In the genomic region with DNA sequence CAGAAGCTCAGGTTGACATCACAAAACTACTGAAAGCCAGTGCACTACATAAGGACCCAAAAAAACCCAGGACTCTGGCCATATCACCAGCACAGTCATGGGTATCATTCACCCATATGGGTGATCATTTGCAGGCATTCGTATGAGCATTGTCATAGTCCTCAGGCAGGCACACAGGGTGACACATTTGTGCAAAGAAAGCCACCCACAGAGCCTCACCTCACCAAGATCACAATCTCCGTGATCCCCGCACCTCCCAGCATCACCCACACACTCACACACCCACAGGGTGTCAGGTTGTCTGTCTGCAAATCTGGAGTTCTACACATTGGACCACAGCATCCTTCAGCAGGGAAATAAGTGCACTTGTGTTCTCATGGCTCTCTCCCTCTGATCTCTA, we compare ENCODE assay signal across 14 cellular contexts.
DNase-seq lines count a peak whose midpoint lies in the region; ATAC-seq, FAIRE-seq and TF ChIP-seq lines count a peak whose summit lies in the region.
"Had no signal": no experiment of that assay in that cellular context is flagged by ENCODE, and none has a peak within 500 bp of the region (broad histone marks: within the 10 kb centered on the region; RNA-seq: fewer than 3 reads in every experiment).

No MANE protein-coding gene starts in this region.

- peaks cover 25% of the 10 kb centered on the region for H3K36me3 Mint-ChIP-seq in activated CD8-positive, alpha-beta T cell treated with anti-CD3 and anti-CD28 coated beads, Interleukin-2, amount 10 ng/mL, durations not matched to agents 7 days and 5 days (ENCODE audit: low read depth)

- H3K4me3 Mint-ChIP-seq in activated CD8-positive, alpha-beta T cell treated with anti-CD3 and anti-CD28 coated beads, Interleukin-2, amount 10 ng/mL, durations not matched to agents 7 days and 5 days, result no peak overlapping the region
- H3K4me3 Mint-ChIP-seq: dendritic cell treated with granulocyte-macrophage colony-stimulating factor and Interleukin-4, amounts not matched to agents 40 ng/mL and 50 ng/mL, for 4 days had no signal

- peak overlapping the region; percentile 6 for H3K27ac Mint-ChIP-seq in activated CD8-positive, alpha-beta T cell treated with anti-CD3 and anti-CD28 coated beads, Interleukin-2, amount 10 ng/mL, durations not matched to agents 7 days and 5 days

- H3K9me3 Mint-ChIP-seq in activated CD8-positive, alpha-beta T cell treated with anti-CD3 and anti-CD28 coated beads, Interleukin-2, amount 10 ng/mL, durations not matched to agents 7 days and 5 days (ENCODE audit: insufficient read depth), result no peaks in the 10 kb centered on the region
- H3K9me3 Mint-ChIP-seq: dendritic cell treated with granulocyte-macrophage colony-stimulating factor and Interleukin-4, amounts not matched to agents 40 ng/mL and 50 ng/mL, for 4 days had no signal

- no peaks in the 10 kb centered on the region; the same call in 1 of the 2 replicates for H3K9me3 ChIP-seq in OCI-LY7 (ENCODE audit: low read length)
- H3K9me3 ChIP-seq in K562 (replicated peaks; ENCODE audit: control insufficient read depth, insufficient read depth, low read depth, low read length), result no peaks in the 10 kb centered on the region
- no peaks in the 10 kb centered on the region for H3K9me3 ChIP-seq in smooth muscle cell (replicated peaks; ENCODE audit: low read depth)
- H3K9me3 ChIP-seq: MG63 had no signal

- no peak for TF ChIP-seq EP300 in K562 (IDR thresholded peaks at IDR 0.05; ENCODE audit: low read length)

- no peaks in the 10 kb centered on the region for H3K27me3 Mint-ChIP-seq in activated CD8-positive, alpha-beta T cell treated with anti-CD3 and anti-CD28 coated beads, Interleukin-2, amount 10 ng/mL, durations not matched to agents 7 days and 5 days (ENCODE audit: low read depth)
- H3K27me3 Mint-ChIP-seq: dendritic cell treated with granulocyte-macrophage colony-stimulating factor and Interleukin-4, amounts not matched to agents 40 ng/mL and 50 ng/mL, for 4 days had no signal

- peaks cover 58% of the 10 kb centered on the region for H3K4me1 Mint-ChIP-seq in activated CD8-positive, alpha-beta T cell treated with anti-CD3 and anti-CD28 coated beads, Interleukin-2, amount 10 ng/mL, durations not matched to agents 7 days and 5 days (ENCODE audit: low read depth)

- no peak overlapping the region for H3K4me3 ChIP-seq in OCI-LY7 (ENCODE audit: low read depth, low read length, poor library complexity, severe bottlenecking)
- no peak overlapping the region for H3K4me3 ChIP-seq in K562
- H3K4me3 ChIP-seq in smooth muscle cell, result no peak overlapping the region
- H3K4me3 ChIP-seq: BLaER1, MG63 had no signal

- POLR2A ChIA-PET in OCI-LY7 (lab: Charles Lee) (no interaction called here), K562 (lab: Yijun Ruan, JAX) (no interaction called here)
- POLR2A ChIA-PET in activated CD8-positive, alpha-beta T cell treated with anti-CD3 and anti-CD28 coated beads, Interleukin-2, amount 10 ng/mL, durations not matched to agents 7 days and 5 days (lab: Charles Lee), result no interaction called here

- H3K27me3 ChIP-seq in K562 (ENCODE audit: control insufficient read depth in 2 of 2, insufficient read depth in 2 of 2, low read length in 2 of 2) (peaks cover 0 to 5% of the 10 kb centered on the region in 2 experiments; a peak in 1 of 5 replicates), smooth muscle cell (ENCODE audit: low read depth) (no peaks in the 10 kb centered on the region)
- H3K27me3 ChIP-seq: BLaER1, MG63 had no signal

- H3K36me3 ChIP-seq in OCI-LY7 (ENCODE audit: insufficient read depth, low read length), result no peaks in the 10 kb centered on the region; the same call in 1 of the 2 replicates
- no peaks in the 10 kb centered on the region for H3K36me3 ChIP-seq in K562 (ENCODE audit: control insufficient read depth, insufficient read depth, low read length)
- H3K36me3 ChIP-seq in smooth muscle cell (ENCODE audit: low read depth), result no peaks in the 10 kb centered on the region
- H3K36me3 ChIP-seq: BLaER1, MG63 had no signal

- intact Hi-C loops in OCI-LY7 (cut with micrococcal nuclease; ENCODE audit: unreplicated experiment) (no loop called here), K562 (cut with micrococcal nuclease) (loop anchor here (10.0 kb wide), 1 partner anchor 243 kb away; the partner anchor contains the start of gene BCL6)

- CTCF ChIA-PET in OCI-LY7 (lab: Charles Lee; ENCODE audit: unreplicated experiment) (no interaction called here), K562 (lab: Yijun Ruan, JAX; ENCODE audit: low intra/inter-chr PET ratio) (no interaction called here)
- CTCF ChIA-PET in activated CD8-positive, alpha-beta T cell treated with anti-CD3 and anti-CD28 coated beads, Interleukin-2, amount 10 ng/mL, durations not matched to agents 7 days and 5 days (lab: Charles Lee), result interaction anchor here (2.7 kb wide), 1 partner anchor 241 kb away, joined by 9 read pairs; no protein-coding TSS in a partner anchor

- no peaks in the 10 kb centered on the region for H3K9me2 ChIP-seq in OCI-LY7 (ENCODE audit: insufficient read depth, low read length)

- 14% methylated on average over 3 of the region's 3 CpGs for WGBS in K562 (ENCODE audit: insufficient coverage, low coverage, missing lambda C conversion rate)
- WGBS in smooth muscle cell (ENCODE audit: low lambda C conversion rate), result 100% methylated on average over 3 of the region's 3 CpGs

- TF ChIP-seq CTCF in OCI-LY7 (conservative IDR thresholded peaks at IDR 0.05; ENCODE audit: low read length), result no peak
- no peak for TF ChIP-seq CTCF in K562 (IDR thresholded peaks at IDR 0.05 in 2 of 3, conservative IDR thresholded peaks at IDR 0.05 in 1 of 3; ENCODE audit: insufficient read depth in 2 of 3, low read depth in 1 of 3, low read length in 3 of 3)
- no peak for TF ChIP-seq CTCF in smooth muscle cell (IDR thresholded peaks at IDR 0.05; ENCODE audit: borderline replicate concordance, insufficient read depth, poor library complexity, severe bottlenecking)

- H4K20me1 ChIP-seq in OCI-LY7 (ENCODE audit: insufficient read depth, low read length) (no peaks in the 10 kb centered on the region), K562 (replicated peaks; ENCODE audit: control insufficient read depth, insufficient read depth, low read length) (no peaks in the 10 kb centered on the region), smooth muscle cell (ENCODE audit: low read depth) (no peaks in the 10 kb centered on the region)
- H4K20me1 ChIP-seq: BLaER1 had no signal

- DNase-seq in OCI-LY7 (ENCODE audit: low spot score), result no peak
- peak; percentile 46 for DNase-seq in activated CD8-positive, alpha-beta T cell treated with anti-CD3 and anti-CD28 coated beads, Interleukin-2, amount 10 ng/mL, durations not matched to agents 7 days and 5 days
- DNase-seq in K562 (ENCODE audit: extremely low read depth in 1 of 4, low spot score in 3 of 4), result no peak
- peak; percentile 55 for DNase-seq in stimulated activated CD8-positive, alpha-beta memory T cell treated with anti-CD3 and anti-CD28 coated beads, Interleukin-12 subunit alpha, Interleukin-12 subunit beta, amount 100 ng/mL, for 4 hours (ENCODE audit: low read depth)
- DNase-seq in D341Med (ENCODE audit: low spot score), result no peak
- DNase-seq in NCI-H2029 (lab: John Stamatoyannopoulos, UW), result no peak
- no peak for DNase-seq in smooth muscle cell (lab: John Stamatoyannopoulos, UW; ENCODE audit: unreplicated experiment)
- DNase-seq: MG63, retina had no signal

- H3K4me1 ChIP-seq in OCI-LY7 (ENCODE audit: insufficient read depth, low read length, poor library complexity, severe bottlenecking) (peaks cover 81% of the 10 kb centered on the region), K562 (replicated peaks in 1 of 2; ENCODE audit: control insufficient read depth in 2 of 2, insufficient read depth in 2 of 2, low read length in 2 of 2) (peaks cover 0 to 17% of the 10 kb centered on the region in 2 experiments; a peak in 3 of 5 replicates), smooth muscle cell (ENCODE audit: low read depth) (peaks cover 23% of the 10 kb centered on the region)

- in situ Hi-C loops in K562 (cut with MboI), result no loop called here

- H3K9me1 ChIP-seq in K562 (ENCODE audit: control insufficient read depth, insufficient read depth, low read length), result no peaks in the 10 kb centered on the region

- no peak overlapping the region for H3K9ac ChIP-seq in K562 (ENCODE audit: insufficient read depth in 1 of 2, low read depth in 2 of 2, low read length in 2 of 2)
- no peak overlapping the region for H3K9ac ChIP-seq in smooth muscle cell (ENCODE audit: low read depth)
- H3K9ac ChIP-seq: BLaER1 had no signal

- peak; percentile 52 for ATAC-seq in activated CD8-positive, alpha-beta T cell treated with anti-CD3 and anti-CD28 coated beads, Interleukin-2, amount 10 ng/mL, durations not matched to agents 7 days and 5 days
- ATAC-seq in K562 (no peak), GM21390 (IDR thresholded peaks at IDR 0.05; ENCODE audit: unreplicated experiment) (no peak)

- H2AFZ ChIP-seq in OCI-LY7 (ENCODE audit: low read length) (0 out of 2 replicates have a peak overlapping the region, but pooled peaks have one; percentile 4), K562 (ENCODE audit: low read depth, low read length) (no peak overlapping the region), smooth muscle cell (ENCODE audit: low read depth) (no peak overlapping the region)

- H3K27ac ChIP-seq in OCI-LY7 (ENCODE audit: low read depth, low read length, poor library complexity, severe bottlenecking), result peak overlapping the region; percentile 7
- no peak overlapping the region for H3K27ac ChIP-seq in K562 (ENCODE audit: extremely low read depth, low read depth, low read length)
- H3K27ac ChIP-seq in smooth muscle cell (ENCODE audit: low read depth), result no peak overlapping the region
- H3K27ac ChIP-seq: BLaER1, HL-60 had no signal

- no TSS peak for BruUV-seq in OCI-LY7 (replicated peaks; lab: Mats Ljungman, UMichigan)
- BruUV-seq in K562 (replicated peaks; lab: Mats Ljungman, UMichigan), result no TSS peak

- H3K79me2 ChIP-seq in OCI-LY7 (ENCODE audit: insufficient read depth, low read depth, low read length) (no peaks in the 10 kb centered on the region), K562 (ENCODE audit: control insufficient read depth, insufficient read depth, low read length) (no peaks in the 10 kb centered on the region), smooth muscle cell (ENCODE audit: low read depth) (no peaks in the 10 kb centered on the region)

- TF ChIP-seq POLR2A in K562 (conservative IDR thresholded peaks at IDR 0.05), result no peak

- H3F3A ChIP-seq in smooth muscle cell (ENCODE audit: low read depth), result no peaks in the 10 kb centered on the region

- no peak for FAIRE-seq in K562 (lab: Jason Lieb, UNC)
- FAIRE-seq: keratinocyte had no signal

- H3K4me2 ChIP-seq in OCI-LY7 (ENCODE audit: low read length) (0 out of 2 replicates have a peak overlapping the region, but pooled peaks have one; percentile 2), K562 (ENCODE audit: insufficient read depth, low read length) (no peak overlapping the region), smooth muscle cell (no peak overlapping the region)
- H3K4me2 ChIP-seq: BLaER1 had no signal

- no peak for TF ChIP-seq RAD21 in K562 (CRISPR knock-in tag; conservative IDR thresholded peaks at IDR 0.05 in 1 of 2, IDR thresholded peaks at IDR 0.05 in 1 of 2)

TF ChIP-seq in K562, 482 proteins besides CTCF, POLR2A, EP300 and RAD21 (continues in another document):
- TF ChIP-seq SRSF7 (optimal IDR thresholded peaks at IDR 0.05; ENCODE audit: low read depth, low read length), result no peak
- peak; percentile 26; the same call in 1 of the 2 replicates for TF ChIP-seq EGR1 (conservative IDR thresholded peaks at IDR 0.05)

Comparison
In these comparisons a context has a peak if more than half of its experiments do, and no peak if none do; other contexts are left out.
1. DNase-seq: peak in activated CD8-positive, alpha-beta T cell treated with anti-CD3 and anti-CD28 coated beads, Interleukin-2, amount 10 ng/mL, durations not matched to agents 7 days and 5 days (single experiment) and stimulated activated CD8-positive, alpha-beta memory T cell treated with anti-CD3 and anti-CD28 coated beads, Interleukin-12 subunit alpha, Interleukin-12 subunit beta, amount 100 ng/mL, for 4 hours (single experiment); none in OCI-LY7 (single experiment), K562 (0 of 4), D341Med (single experiment), NCI-H2029 (single experiment) and smooth muscle cell (single experiment).